21 cellular contexts compared by ENCODE assay signal in the genomic region with DNA sequence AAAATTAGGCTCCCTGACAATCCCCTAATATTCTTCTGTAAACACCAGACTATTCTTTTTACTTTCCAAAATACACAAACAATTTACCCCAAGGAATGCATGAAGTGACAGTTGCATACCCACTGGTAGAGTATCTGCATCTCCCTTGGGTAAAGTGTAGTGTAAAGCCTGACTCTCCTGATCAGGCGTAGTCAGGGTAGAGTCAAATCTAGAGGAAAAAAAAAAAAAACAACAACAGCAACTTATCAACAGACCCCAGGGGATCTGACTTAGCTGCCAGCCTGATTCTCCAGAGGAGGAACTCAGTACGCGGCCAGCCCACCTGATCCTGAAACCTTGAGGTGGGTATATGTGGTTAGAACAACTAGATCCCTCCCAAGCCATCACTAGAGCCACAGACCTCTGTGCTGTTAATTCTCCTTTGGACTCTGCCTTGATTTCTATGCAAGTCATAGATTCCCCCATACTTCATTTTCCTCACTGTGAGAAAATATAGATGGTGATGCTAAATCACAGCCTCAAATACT.
"Had no signal": no experiment of that assay in that cellular context is flagged by ENCODE, and none has a peak within 500 bp of the region (broad histone marks: within the 10 kb centered on the region; RNA-seq: fewer than 3 reads in every experiment).

No MANE protein-coding gene starts in this region.

- H3K9me3 ChIP-seq: left ventricle myocardium inferior, thyroid gland, upper lobe of right lung had no signal

- H3K27me3 Mint-ChIP-seq: activated CD4-positive, alpha-beta memory T cell treated with anti-CD3 and anti-CD28 coated beads for 36 hours; activated naive CD4-positive, alpha-beta T cell treated with anti-CD3 and anti-CD28 coated beads, Interleukin-2, amount 10 ng/mL, durations not matched to agents 7 days and 5 days; progenitor cell of endocrine pancreas; stimulated activated naive CD8-positive, alpha-beta T cell treated with anti-CD3 and anti-CD28 coated beads, Interleukin-15, Interleukin-2, amounts not matched to agents 100 ng/mL and 50 ng/mL, for 24 hours had no signal

- DNase-seq: activated CD4-positive, alpha-beta memory T cell treated with anti-CD3 and anti-CD28 coated beads for 36 hours; activated CD4-positive, alpha-beta T cell treated with anti-CD3 and anti-CD28 coated beads for 48 hours; activated CD4-positive, CD25-positive, alpha-beta regulatory T cell; activated effector memory CD4-positive, alpha-beta T cell treated with anti-CD3 and anti-CD28 coated beads, Interleukin-2, amount 50 U/mL, for 16 hours; activated naive CD4-positive, alpha-beta T cell treated with anti-CD3 and anti-CD28 coated beads, Interleukin-2, amount 10 ng/mL, durations not matched to agents 7 days and 5 days; activated T-cell treated with anti-CD3 and anti-CD28 coated beads, Interleukin-2, amount 50 U/mL, for 72 hours; amygdala; effector CD4-positive, alpha-beta T cell; foreskin melanocyte; hippocampal formation; left ventricle myocardium inferior; natural killer cell; retina; stimulated activated CD4-positive, alpha-beta T cell treated with anti-CD3 and anti-CD28 coated beads, Interleukin-4, amount 100 ng/mL, for 1 hour; substantia nigra; T-helper 9 cell; thyroid gland; upper lobe of right lung had no signal

- H3K27ac Mint-ChIP-seq: activated CD4-positive, alpha-beta memory T cell treated with anti-CD3 and anti-CD28 coated beads for 36 hours; activated naive CD4-positive, alpha-beta T cell treated with anti-CD3 and anti-CD28 coated beads, Interleukin-2, amount 10 ng/mL, durations not matched to agents 7 days and 5 days; activated T-cell treated with anti-CD3 and anti-CD28 coated beads, Interleukin-2, amount 50 U/mL, for 72 hours; mesothelial cell of epicardium; natural killer cell; stimulated activated naive CD8-positive, alpha-beta T cell treated with anti-CD3 and anti-CD28 coated beads, Interleukin-15, Interleukin-2, amounts not matched to agents 100 ng/mL and 50 ng/mL, for 24 hours had no signal

- H3K9me3 Mint-ChIP-seq: activated naive CD4-positive, alpha-beta T cell treated with anti-CD3 and anti-CD28 coated beads, Interleukin-2, amount 10 ng/mL, durations not matched to agents 7 days and 5 days; activated T-cell treated with anti-CD3 and anti-CD28 coated beads, Interleukin-2, amount 50 U/mL, for 72 hours; mesothelial cell of epicardium; natural killer cell; stimulated activated naive CD8-positive, alpha-beta T cell treated with anti-CD3 and anti-CD28 coated beads, Interleukin-15, Interleukin-2, amounts not matched to agents 100 ng/mL and 50 ng/mL, for 24 hours had no signal

- H3K4me3 ChIP-seq: left ventricle myocardium inferior, thyroid gland, upper lobe of right lung had no signal

- H3K27me3 ChIP-seq: thyroid gland, upper lobe of right lung had no signal

- H3K36me3 Mint-ChIP-seq: activated CD4-positive, alpha-beta memory T cell treated with anti-CD3 and anti-CD28 coated beads for 36 hours; activated naive CD4-positive, alpha-beta T cell treated with anti-CD3 and anti-CD28 coated beads, Interleukin-2, amount 10 ng/mL, durations not matched to agents 7 days and 5 days; natural killer cell had no signal

- H3K4me1 Mint-ChIP-seq: activated naive CD4-positive, alpha-beta T cell treated with anti-CD3 and anti-CD28 coated beads, Interleukin-2, amount 10 ng/mL, durations not matched to agents 7 days and 5 days; natural killer cell had no signal

- H3K36me3 ChIP-seq: left ventricle myocardium inferior, thyroid gland, upper lobe of right lung had no signal

- H3K27ac ChIP-seq: left ventricle myocardium inferior, thyroid gland, upper lobe of right lung had no signal

- ATAC-seq: activated T-cell treated with anti-CD3 and anti-CD28 coated beads, Interleukin-2, amount 50 U/mL, for 72 hours; natural killer cell; upper lobe of right lung had no signal

- H3K4me3 Mint-ChIP-seq: activated CD4-positive, alpha-beta memory T cell treated with anti-CD3 and anti-CD28 coated beads for 36 hours; activated naive CD4-positive, alpha-beta T cell treated with anti-CD3 and anti-CD28 coated beads, Interleukin-2, amount 10 ng/mL, durations not matched to agents 7 days and 5 days; activated T-cell treated with anti-CD3 and anti-CD28 coated beads, Interleukin-2, amount 50 U/mL, for 72 hours; mesothelial cell of epicardium; natural killer cell; stimulated activated naive CD8-positive, alpha-beta T cell treated with anti-CD3 and anti-CD28 coated beads, Interleukin-15, Interleukin-2, amounts not matched to agents 100 ng/mL and 50 ng/mL, for 24 hours had no signal
